ENCODE assay signal across 1 cellular context in the genomic region with DNA sequence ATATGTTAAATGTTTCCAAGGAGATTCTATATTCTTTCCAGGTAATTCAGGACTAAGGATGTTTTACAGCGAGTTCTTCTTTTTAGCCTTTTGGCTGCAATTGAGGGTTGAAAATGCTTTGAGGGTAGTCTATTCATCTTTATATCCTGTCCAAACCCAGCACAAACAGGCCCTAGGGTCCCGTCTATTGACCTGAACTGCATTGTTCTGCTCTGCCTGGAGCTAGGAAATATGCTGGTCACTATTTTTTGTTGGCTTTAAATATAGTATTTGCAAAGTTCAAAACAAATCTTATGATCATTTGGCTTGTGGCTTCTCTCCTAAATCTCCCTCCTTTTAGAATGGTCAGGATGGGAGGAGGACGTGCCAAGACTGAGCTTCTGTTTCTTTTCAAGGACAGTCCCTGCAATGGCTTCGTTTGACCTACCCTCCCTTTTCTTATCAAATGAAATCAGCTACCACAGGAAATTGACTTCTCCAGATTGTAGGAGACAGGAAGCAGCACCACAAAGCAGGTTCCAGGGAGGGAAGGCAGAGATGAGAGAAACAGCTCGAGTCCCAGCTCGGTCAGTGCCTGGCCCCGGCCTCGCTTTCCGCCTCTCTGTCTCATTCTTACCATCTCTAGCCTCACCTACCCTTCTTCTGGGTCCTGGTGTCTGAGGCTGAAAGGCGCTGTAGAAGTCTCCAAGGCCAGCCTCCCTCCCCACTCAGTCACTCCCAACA.
TF ChIP-seq lines count a peak whose summit lies in the region.

No MANE protein-coding gene starts in this region.

TF ChIP-seq in HepG2, 621 proteins besides CTCF, POLR2A, EP300 and RAD21:
- TF ChIP-seq, protein P1, sequence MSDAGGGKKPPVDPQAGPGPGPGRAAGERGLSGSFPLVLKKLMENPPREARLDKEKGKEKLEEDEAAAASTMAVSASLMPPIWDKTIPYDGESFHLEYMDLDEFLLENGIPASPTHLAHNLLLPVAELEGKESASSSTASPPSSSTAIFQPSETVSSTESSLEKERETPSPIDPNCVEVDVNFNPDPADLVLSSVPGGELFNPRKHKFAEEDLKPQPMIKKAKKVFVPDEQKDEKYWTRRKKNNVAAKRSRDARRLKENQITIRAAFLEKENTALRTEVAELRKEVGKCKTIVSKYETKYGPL (CRISPR knock-in tag; IDR thresholded peaks at IDR 0.05): no peak
- no peak for TF ChIP-seq GABPA (IDR thresholded peaks at IDR 0.05; ENCODE audit: low read depth, low read length)
- peak; percentile 19; the same call in 1 of the 2 replicates for TF ChIP-seq GABPA (CRISPR knock-in tag; IDR thresholded peaks at IDR 0.05; ENCODE audit: low read depth)
